8 cellular contexts compared by ENCODE assay signal in the genomic region with DNA sequence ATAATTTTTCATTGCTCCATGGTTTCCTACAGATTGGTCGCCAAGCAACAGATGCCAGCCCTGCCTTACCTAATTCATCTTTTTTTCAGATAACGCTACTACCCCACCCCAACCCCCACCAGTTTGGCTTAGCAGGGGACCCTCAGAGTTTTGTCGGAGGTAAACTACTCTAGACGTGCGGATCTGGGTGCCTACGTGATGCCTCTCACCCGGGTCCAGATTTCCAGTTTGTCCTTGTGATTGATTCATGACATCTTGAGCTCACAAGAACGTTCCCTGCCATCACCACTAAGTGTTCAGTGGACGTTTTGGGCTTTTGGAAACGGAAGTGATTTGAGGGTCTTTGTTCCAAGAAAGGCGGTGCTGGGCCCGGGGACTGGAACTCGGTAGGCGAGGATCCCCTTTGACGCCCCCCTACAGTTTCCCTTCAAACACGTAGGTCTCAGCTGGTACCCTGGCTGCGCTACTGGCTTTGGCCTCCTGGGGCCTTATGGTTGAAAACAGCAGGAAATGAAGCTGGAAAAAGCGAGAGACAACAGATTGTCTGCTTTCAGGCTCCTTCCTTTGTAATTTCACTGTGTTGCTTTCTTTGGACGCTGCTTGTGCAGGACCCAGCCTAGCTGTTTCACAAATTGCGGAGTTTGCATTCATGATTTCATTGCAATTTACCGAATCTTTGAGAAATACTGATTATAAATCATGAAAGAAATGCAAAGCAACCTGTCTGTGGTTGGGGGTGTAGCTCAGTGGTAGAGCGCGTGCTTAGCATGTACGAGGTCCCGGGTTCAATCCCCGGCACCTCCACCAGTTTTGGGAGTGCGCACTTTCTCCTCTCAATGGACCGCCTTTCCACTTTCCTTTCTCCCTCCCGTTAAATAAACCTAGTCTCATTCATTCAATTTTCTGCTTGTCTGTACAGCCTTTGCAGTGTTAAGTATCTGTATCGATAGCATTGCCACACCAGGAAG.
DNase-seq lines count a peak whose midpoint lies in the region; ATAC-seq and TF ChIP-seq lines count a peak whose summit lies in the region.

No MANE protein-coding gene starts in this region.

- CTCF ChIA-PET in HEK293T (lab: Yijun Ruan, JAX): interaction anchor here (0.6 to 1.0 kb wide), 5 partner anchors 10 to 48 kb away, joined by 3 read pairs; no protein-coding TSS in a partner anchor

- peaks cover 31% of the 10 kb centered on the region for H3K27me3 Mint-ChIP-seq in activated T-helper 2 cell treated with anti-CD3 and anti-CD28 coated beads, Interferon-gamma antibody, Interleukin-2, Interleukin-4, amounts not matched to agents 10 μg/mL and 5 μg/mL and 100 μg/mL, durations not matched to agents 14 hours and 24 hours and 36 hours (ENCODE audit: low read depth)

- no peaks in the 10 kb centered on the region for H3K36me3 ChIP-seq in aorta (ENCODE audit: control insufficient read depth in 1 of 2, insufficient read depth in 2 of 2, low read length in 1 of 2)

- WGBS in aorta, 2 donors: 4 to 5% methylated on average over 30 of the region's 30 CpGs

- H3K9me3 Mint-ChIP-seq in activated T-helper 2 cell treated with anti-CD3 and anti-CD28 coated beads, Interferon-gamma antibody, Interleukin-2, Interleukin-4, amounts not matched to agents 10 μg/mL and 5 μg/mL and 100 μg/mL, durations not matched to agents 14 hours and 24 hours and 36 hours: no peaks in the 10 kb centered on the region

- H3K4me1 Mint-ChIP-seq in activated T-helper 2 cell treated with anti-CD3 and anti-CD28 coated beads, Interferon-gamma antibody, Interleukin-2, Interleukin-4, amounts not matched to agents 10 μg/mL and 5 μg/mL and 100 μg/mL, durations not matched to agents 14 hours and 24 hours and 36 hours (ENCODE audit: low read depth): peaks cover 5% of the 10 kb centered on the region

- H3K36me3 Mint-ChIP-seq in activated T-helper 2 cell treated with anti-CD3 and anti-CD28 coated beads, Interferon-gamma antibody, Interleukin-2, Interleukin-4, amounts not matched to agents 10 μg/mL and 5 μg/mL and 100 μg/mL, durations not matched to agents 14 hours and 24 hours and 36 hours (ENCODE audit: low read depth): no peaks in the 10 kb centered on the region

- H3K27me3 ChIP-seq in aorta (ENCODE audit: control insufficient read depth in 1 of 2, insufficient read depth in 2 of 2, low read length in 1 of 2): no peaks in the 10 kb centered on the region

- intact Hi-C loops in activated T-helper 2 cell treated with anti-CD3 and anti-CD28 coated beads, Interferon-gamma antibody, Interleukin-2, Interleukin-4, amounts not matched to agents 10 μg/mL and 5 μg/mL and 100 μg/mL, durations not matched to agents 14 hours and 24 hours and 36 hours (cut with micrococcal nuclease): no loop called here
- intact Hi-C loops in aorta (cut with DNase I): no loop called here

- H3K4me3 ChIP-seq in aorta (ENCODE audit: low read length in 2 of 2): no peak overlapping the region

- peak overlapping the region; percentile 45 for H3K4me3 Mint-ChIP-seq in activated T-helper 2 cell treated with anti-CD3 and anti-CD28 coated beads, Interferon-gamma antibody, Interleukin-2, Interleukin-4, amounts not matched to agents 10 μg/mL and 5 μg/mL and 100 μg/mL, durations not matched to agents 14 hours and 24 hours and 36 hours (ENCODE audit: low read depth)

- H3K9me3 ChIP-seq in aorta (ENCODE audit: control insufficient read depth, low read length): peaks cover 1% of the 10 kb centered on the region

- DNase-seq in DMS153 (lab: John Stamatoyannopoulos, UW): peak; percentile 78
- DNase-seq in HEK293T (ENCODE audit: extremely low spot score): peak; percentile 82
- peak; percentile 91 for DNase-seq in NCI-H524 treated with DMSO at 0.1 percent for 48 hours (lab: John Stamatoyannopoulos, UW)
- no peak for DNase-seq in activated T-helper 2 cell treated with anti-CD3 and anti-CD28 coated beads, Interferon-gamma antibody, Interleukin-2, Interleukin-4, amounts not matched to agents 10 μg/mL and 5 μg/mL and 100 μg/mL, durations not matched to agents 14 hours and 24 hours and 36 hours (ENCODE audit: low spot score)
- peak in 33 of 51 donors; percentile 2 to 87 (median 31) for DNase-seq in hypothalamus (lab: John Stamatoyannopoulos, UW)
- DNase-seq in stimulated activated CD4-positive, alpha-beta T cell treated with anti-CD3 and anti-CD28 coated beads, TNF-alpha, amount 100 ng/mL, for 24 hours (ENCODE audit: low read depth in 3 of 3): peak in 2 of 3 experiments; percentile 22 to 56
- DNase-seq in aorta: no peak

- no peaks in the 10 kb centered on the region for H3K4me1 ChIP-seq in aorta (ENCODE audit: control insufficient read depth in 1 of 2, insufficient read depth in 2 of 2, low read length in 2 of 2)

- no peak overlapping the region for H3K27ac Mint-ChIP-seq in activated T-helper 2 cell treated with anti-CD3 and anti-CD28 coated beads, Interferon-gamma antibody, Interleukin-2, Interleukin-4, amounts not matched to agents 10 μg/mL and 5 μg/mL and 100 μg/mL, durations not matched to agents 14 hours and 24 hours and 36 hours

- H3K27ac ChIP-seq in aorta (ENCODE audit: low read depth in 1 of 2, low read length in 2 of 2): no peak overlapping the region

- ATAC-seq in aorta (ENCODE audit: low FRiP score): no peak
- ATAC-seq in GM18498 (IDR thresholded peaks at IDR 0.05; ENCODE audit: unreplicated experiment): no peak

- POLR2A ChIA-PET in HEK293T (lab: Yijun Ruan, JAX): interaction anchor here (0.7 to 2.3 kb wide), 7 partner anchors 9 to 317 kb away, joined by 3 to 15 read pairs (median 6); a partner anchor contains a TSS

TF ChIP-seq in HEK293T, 16 proteins besides CTCF, POLR2A, EP300 and RAD21:
- TF ChIP-seq CTBP1 (IDR thresholded peaks at IDR 0.05; ENCODE audit: borderline replicate concordance) (no peak), ARNT (IDR thresholded peaks at IDR 0.05) (no peak), FOXA1 (IDR thresholded peaks at IDR 0.05) (no peak), SP1 (IDR thresholded peaks at IDR 0.05) (no peak), ZNF384 (IDR thresholded peaks at IDR 0.05) (no peak), HDGF (IDR thresholded peaks at IDR 0.05; ENCODE audit: borderline replicate concordance) (no peak), FOXK2 (IDR thresholded peaks at IDR 0.05) (no peak), L3MBTL2 (conservative IDR thresholded peaks at IDR 0.05) (peak; percentile 62), BHLHE40 (IDR thresholded peaks at IDR 0.05; ENCODE audit: borderline replicate concordance) (no peak), TARDBP (IDR thresholded peaks at IDR 0.05) (no peak), ELF4 (IDR thresholded peaks at IDR 0.05) (no peak), LEF1 (IDR thresholded peaks at IDR 0.05; ENCODE audit: borderline replicate concordance) (peak; percentile 5; the same call in 1 of the 2 replicates), FOXM1 (IDR thresholded peaks at IDR 0.05; ENCODE audit: borderline replicate concordance) (peak; percentile 44; the same call in 1 of the 2 replicates), NFRKB (IDR thresholded peaks at IDR 0.05) (no peak), SUZ12 (IDR thresholded peaks at IDR 0.05) (no peak)
- TF ChIP-seq, protein P1, sequence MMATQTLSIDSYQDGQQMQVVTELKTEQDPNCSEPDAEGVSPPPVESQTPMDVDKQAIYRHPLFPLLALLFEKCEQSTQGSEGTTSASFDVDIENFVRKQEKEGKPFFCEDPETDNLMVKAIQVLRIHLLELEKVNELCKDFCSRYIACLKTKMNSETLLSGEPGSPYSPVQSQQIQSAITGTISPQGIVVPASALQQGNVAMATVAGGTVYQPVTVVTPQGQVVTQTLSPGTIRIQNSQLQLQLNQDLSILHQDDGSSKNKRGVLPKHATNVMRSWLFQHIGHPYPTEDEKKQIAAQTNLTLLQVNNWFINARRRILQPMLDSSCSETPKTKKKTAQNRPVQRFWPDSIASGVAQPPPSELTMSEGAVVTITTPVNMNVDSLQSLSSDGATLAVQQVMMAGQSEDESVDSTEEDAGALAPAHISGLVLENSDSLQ (IDR thresholded peaks at IDR 0.05): peak; percentile 90

Comparison
In these comparisons a context has a peak if more than half of its experiments do, and no peak if none do; other contexts are left out.
1. DNase-seq: peak in DMS153 (single experiment), HEK293T (single experiment), NCI-H524 treated with DMSO at 0.1 percent for 48 hours (single experiment), hypothalamus (33 of 51) and stimulated activated CD4-positive, alpha-beta T cell treated with anti-CD3 and anti-CD28 coated beads, TNF-alpha, amount 100 ng/mL, for 24 hours (2 of 3); none in activated T-helper 2 cell treated with anti-CD3 and anti-CD28 coated beads, Interferon-gamma antibody, Interleukin-2, Interleukin-4, amounts not matched to agents 10 μg/mL and 5 μg/mL and 100 μg/mL, durations not matched to agents 14 hours and 24 hours and 36 hours (single experiment) and aorta (0 of 2).